Comparison of ENCODE assay signal across 10 cellular contexts in genomic region chr12:55842681-55843429, GRCh38. TPM values are rescaled to one million over a fixed set of nuclear protein-coding genes. Genes with fewer than 3 reads are reported as not detected.
DNase-seq lines count a peak whose midpoint lies in the region; ATAC-seq lines count a peak whose summit lies in the region.
"Had no signal": no experiment of that assay in that cellular context is flagged by ENCODE, and none has a peak within 500 bp of the region (broad histone marks: within the 10 kb centered on the region; RNA-seq: fewer than 3 reads in every experiment).

TSS of gene MMP19 (minus strand) at chr12:55842936. CDS start at chr12:55842830, 106 bp downstream.

- DNase-seq in H4 (ENCODE audit: low spot score), result peak; percentile 48
- DNase-seq in T1000 (lab: John Stamatoyannopoulos, UW), result peak; percentile 33
- no peak for DNase-seq in left cardiac atrium
- peak; percentile 21 for DNase-seq in sciatic nerve (ENCODE audit: low spot score)
- DNase-seq in activated naive CD8-positive, alpha-beta T cell treated with anti-CD3 and anti-CD28 coated beads, Interleukin-2, amount 50 U/mL, for 24 hours, result no peak
- no peak for DNase-seq in stimulated activated CD4-positive, alpha-beta T cell treated with anti-CD3 and anti-CD28 coated beads, Interleukin-4, amount 100 ng/mL, for 24 hours
- no peak for DNase-seq in stimulated activated naive CD4-positive, alpha-beta T cell (lab: John Stamatoyannopoulos, UW)
- DNase-seq: NCI-H1048 had no signal

- no peaks in the 10 kb centered on the region for H3K9me3 Mint-ChIP-seq in activated naive CD8-positive, alpha-beta T cell treated with anti-CD3 and anti-CD28 coated beads, Interleukin-2, amount 50 U/mL, for 24 hours
- H3K9me3 Mint-ChIP-seq: activated naive CD4-positive, alpha-beta T cell treated with anti-CD3 and anti-CD28 coated beads, Interleukin-2, amount 50 U/mL, for 72 hours had no signal

- ATAC-seq in left cardiac atrium (peak; percentile 62 to 72), sciatic nerve (peak; percentile 68), GM21723 (IDR thresholded peaks at IDR 0.05; ENCODE audit: unreplicated experiment) (no peak)
- ATAC-seq in activated naive CD8-positive, alpha-beta T cell treated with anti-CD3 and anti-CD28 coated beads, Interleukin-2, amount 50 U/mL, for 24 hours, result no peak
- ATAC-seq: activated naive CD4-positive, alpha-beta T cell treated with anti-CD3 and anti-CD28 coated beads, Interleukin-2, amount 50 U/mL, for 72 hours had no signal

- H3K36me3 Mint-ChIP-seq in activated naive CD8-positive, alpha-beta T cell treated with anti-CD3 and anti-CD28 coated beads, Interleukin-2, amount 50 U/mL, for 24 hours (ENCODE audit: low read depth), result no peaks in the 10 kb centered on the region
- H3K36me3 Mint-ChIP-seq: activated naive CD4-positive, alpha-beta T cell treated with anti-CD3 and anti-CD28 coated beads, Interleukin-2, amount 50 U/mL, for 72 hours had no signal

- intact Hi-C loops in left cardiac atrium (cut with DNase I) (no loop called here), sciatic nerve (cut with DNase I) (no loop called here)

- H3K27ac Mint-ChIP-seq in activated naive CD8-positive, alpha-beta T cell treated with anti-CD3 and anti-CD28 coated beads, Interleukin-2, amount 50 U/mL, for 24 hours, result no peak within 1 kb of the TSS

- no peak within 1 kb of the TSS for H3K4me3 Mint-ChIP-seq in activated naive CD8-positive, alpha-beta T cell treated with anti-CD3 and anti-CD28 coated beads, Interleukin-2, amount 50 U/mL, for 24 hours

- no peaks in the 10 kb centered on the region for H3K27me3 Mint-ChIP-seq in activated naive CD8-positive, alpha-beta T cell treated with anti-CD3 and anti-CD28 coated beads, Interleukin-2, amount 50 U/mL, for 24 hours

- peaks cover 14% of the 10 kb centered on the region for H3K4me1 Mint-ChIP-seq in activated naive CD8-positive, alpha-beta T cell treated with anti-CD3 and anti-CD28 coated beads, Interleukin-2, amount 50 U/mL, for 24 hours

RNA-seq across cellular contexts. Expression of gene MMP19, which starts in this region (rescaled TPM):
- total RNA-seq in H4 (2014; rRNA removed; shearing (Covaris generic)), result 0.37 and 2.0 TPM in 2 replicates
- total RNA-seq in left cardiac atrium, result 10 to 100 TPM; 11.1 to 23.3 TPM
- total RNA-seq in sciatic nerve, result 9.1 TPM

Comparison
In these comparisons a context has a peak if more than half of its experiments do, and no peak if none do; other contexts are left out.
1. DNase-seq: peak in H4 (single experiment), T1000 (single experiment) and sciatic nerve (single experiment); none in left cardiac atrium (single experiment), activated naive CD8-positive, alpha-beta T cell treated with anti-CD3 and anti-CD28 coated beads, Interleukin-2, amount 50 U/mL, for 24 hours (single experiment), stimulated activated CD4-positive, alpha-beta T cell treated with anti-CD3 and anti-CD28 coated beads, Interleukin-4, amount 100 ng/mL, for 24 hours (single experiment) and stimulated activated naive CD4-positive, alpha-beta T cell (0 of 6).
2. ATAC-seq: peak in left cardiac atrium (2 of 2) and sciatic nerve (single experiment); none in GM21723 (single experiment) and activated naive CD8-positive, alpha-beta T cell treated with anti-CD3 and anti-CD28 coated beads, Interleukin-2, amount 50 U/mL, for 24 hours (single experiment).